Comparison of ENCODE assay signal across 30 cellular contexts in the genomic region with DNA sequence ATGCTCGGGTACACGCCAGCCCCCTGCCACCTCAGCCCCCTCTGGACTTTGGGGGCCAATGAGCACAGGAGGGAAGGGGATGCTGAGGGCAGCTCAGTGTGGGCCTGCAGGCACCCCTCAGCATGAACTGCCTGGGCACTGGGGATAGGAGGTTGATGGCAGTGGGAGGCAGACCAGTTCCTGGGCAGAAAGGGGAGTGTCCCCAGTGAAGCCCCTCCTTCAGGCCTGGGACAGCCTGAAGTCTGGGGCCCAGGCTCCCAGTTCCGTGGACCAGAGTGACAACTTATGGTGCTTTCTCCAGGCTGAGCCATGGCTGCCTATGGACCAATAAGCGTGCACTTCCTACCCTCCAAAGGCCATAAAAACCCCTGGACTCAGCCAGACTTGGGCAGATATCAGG.
"Had no signal": no experiment of that assay in that cellular context is flagged by ENCODE, and none has a peak within 500 bp of the region (broad histone marks: within the 10 kb centered on the region; RNA-seq: fewer than 3 reads in every experiment).

No MANE protein-coding gene starts in this region.

- H3K9me3 ChIP-seq: gastrocnemius medialis had no signal

- H3K36me3 ChIP-seq: adrenal gland, ascending aorta, cardiac muscle cell, gastrocnemius medialis, thoracic aorta, WERI-Rb-1 had no signal

- DNase-seq: activated CD4-positive, alpha-beta memory T cell treated with anti-CD3 and anti-CD28 coated beads for 36 hours; activated CD4-positive, alpha-beta T cell treated with anti-CD3 and anti-CD28 coated beads, Interleukin-2, amount 10 ng/mL, durations not matched to agents 24 days and 14 days; activated CD4-positive, CD25-positive, alpha-beta regulatory T cell treated with anti-CD3 and anti-CD28 coated beads, Interleukin-2, amount 50 U/mL, for 72 hours; activated gamma-delta T cell treated with Interleukin-2 at 50 U/mL for 16 hours; activated T-cell treated with anti-CD3 and anti-CD28 coated beads, Interleukin-2, amount 50 U/mL, for 4 hours; adrenal gland; cerebellar nuclear complex; effector memory CD4-positive, alpha-beta T cell; erythroblast; gastrocnemius medialis; left cardiac atrium; left ventricle myocardium superior; naive thymus-derived CD4-positive, alpha-beta T cell; spleen; stimulated activated CD4-positive, alpha-beta T cell treated with anti-CD3 and anti-CD28 coated beads, Interleukin-2, amount 100 ng/mL, for 48 hours; T1000; WERI-Rb-1 had no signal

- FAIRE-seq: keratinocyte had no signal

- H3K27me3 Mint-ChIP-seq: activated CD4-positive, alpha-beta memory T cell treated with anti-CD3 and anti-CD28 coated beads for 36 hours; activated CD4-positive, alpha-beta T cell treated with anti-CD3 and anti-CD28 coated beads, Interleukin-2, amount 10 ng/mL, durations not matched to agents 24 days and 14 days; activated T-helper 17 cell treated with anti-CD3 and anti-CD28 coated beads, Interleukin-2, amount 50 U/mL, for 72 hours; brain; naive thymus-derived CD4-positive, alpha-beta T cell; stimulated activated naive CD8-positive, alpha-beta T cell treated with anti-CD3 and anti-CD28 coated beads, Interleukin-15, Interleukin-2, amounts not matched to agents 100 ng/mL and 50 ng/mL, for 24 hours; type B pancreatic cell had no signal

- ATAC-seq: activated naive CD4-positive, alpha-beta T cell treated with anti-CD3 and anti-CD28 coated beads, Interleukin-2, amount 50 U/mL, for 72 hours; activated T-cell treated with anti-CD3 and anti-CD28 coated beads, Interleukin-2, amount 50 U/mL, for 4 hours; activated T-helper 17 cell treated with anti-CD3 and anti-CD28 coated beads, Interleukin-2, amount 50 U/mL, for 72 hours; gastrocnemius medialis; naive thymus-derived CD4-positive, alpha-beta T cell had no signal

- H3K9me3 Mint-ChIP-seq: activated T-cell treated with anti-CD3 and anti-CD28 coated beads, Interleukin-2, amount 50 U/mL, for 4 hours; activated T-helper 17 cell treated with anti-CD3 and anti-CD28 coated beads, Interleukin-2, amount 50 U/mL, for 72 hours; stimulated activated naive CD8-positive, alpha-beta T cell treated with anti-CD3 and anti-CD28 coated beads, Interleukin-15, Interleukin-2, amounts not matched to agents 100 ng/mL and 50 ng/mL, for 24 hours; type B pancreatic cell had no signal

- H3K4me2 ChIP-seq: hepatocyte had no signal

- H3K4me3 ChIP-seq: adrenal gland, ascending aorta, cardiac muscle cell, coronary artery, dorsolateral prefrontal cortex, gastrocnemius medialis, hepatocyte, spleen, thoracic aorta had no signal

- H3K27me3 ChIP-seq: adrenal gland, ascending aorta, cardiac muscle cell, dorsolateral prefrontal cortex, gastrocnemius medialis, hepatocyte, spleen had no signal

- H3K4me3 Mint-ChIP-seq: activated CD4-positive, alpha-beta memory T cell treated with anti-CD3 and anti-CD28 coated beads for 36 hours; activated CD4-positive, alpha-beta T cell treated with anti-CD3 and anti-CD28 coated beads, Interleukin-2, amount 10 ng/mL, durations not matched to agents 24 days and 14 days; activated T-cell treated with anti-CD3 and anti-CD28 coated beads, Interleukin-2, amount 50 U/mL, for 4 hours; activated T-helper 17 cell treated with anti-CD3 and anti-CD28 coated beads, Interleukin-2, amount 50 U/mL, for 72 hours; brain; naive thymus-derived CD4-positive, alpha-beta T cell; neural crest cell; stimulated activated naive CD8-positive, alpha-beta T cell treated with anti-CD3 and anti-CD28 coated beads, Interleukin-15, Interleukin-2, amounts not matched to agents 100 ng/mL and 50 ng/mL, for 24 hours; type B pancreatic cell had no signal

- H3K27ac Mint-ChIP-seq: activated CD4-positive, alpha-beta memory T cell treated with anti-CD3 and anti-CD28 coated beads for 36 hours; activated CD4-positive, alpha-beta T cell treated with anti-CD3 and anti-CD28 coated beads, Interleukin-2, amount 10 ng/mL, durations not matched to agents 24 days and 14 days; activated naive CD4-positive, alpha-beta T cell treated with anti-CD3 and anti-CD28 coated beads, Interleukin-2, amount 50 U/mL, for 72 hours; activated T-helper 17 cell treated with anti-CD3 and anti-CD28 coated beads, Interleukin-2, amount 50 U/mL, for 72 hours; stimulated activated naive CD8-positive, alpha-beta T cell treated with anti-CD3 and anti-CD28 coated beads, Interleukin-15, Interleukin-2, amounts not matched to agents 100 ng/mL and 50 ng/mL, for 24 hours; type B pancreatic cell had no signal

- H3K4me1 Mint-ChIP-seq: neural crest cell had no signal

- H2AFZ ChIP-seq: hepatocyte had no signal

- H3K27ac ChIP-seq: adrenal gland, coronary artery, gastrocnemius medialis, hepatocyte, WERI-Rb-1 had no signal
